In genomic region chr3:12449889-12450682, GRCh38 we compare ENCODE assay signal across 1 cellular context.
TF ChIP-seq lines count a peak whose summit lies in the region.

No MANE protein-coding gene starts in this region.

TF ChIP-seq in HepG2, 621 proteins besides CTCF, POLR2A, EP300 and RAD21:
- TF ChIP-seq ZHX2 (IDR thresholded peaks at IDR 0.05; ENCODE audit: low read depth) (no peak), ZHX2 (CRISPR knock-in tag; IDR thresholded peaks at IDR 0.05; ENCODE audit: borderline replicate concordance) (no peak), NFYC (CRISPR knock-in tag; IDR thresholded peaks at IDR 0.05) (peak; percentile 64), NFYB (CRISPR knock-in tag; IDR thresholded peaks at IDR 0.05) (peak; percentile 50), ZNF687 (CRISPR knock-in tag; IDR thresholded peaks at IDR 0.05) (peak; percentile 55)
